ENCODE assay signal across 17 cellular contexts in genomic region chr6:36347635-36348034, GRCh38. TPM values are rescaled to one million over a fixed set of nuclear protein-coding genes. Genes with fewer than 3 reads are reported as not detected.
DNase-seq lines count a peak whose midpoint lies in the region; ATAC-seq and TF ChIP-seq lines count a peak whose summit lies in the region.
"Had no signal": no experiment of that assay in that cellular context is flagged by ENCODE, and none has a peak within 500 bp of the region (broad histone marks: within the 10 kb centered on the region; RNA-seq: fewer than 3 reads in every experiment).

No MANE protein-coding gene starts in this region.

- intact Hi-C loops in body of pancreas (cut with DNase I) = no loop called here
- intact Hi-C loops in OCI-LY7 (cut with micrococcal nuclease; ENCODE audit: unreplicated experiment) = no loop called here

- no peaks in the 10 kb centered on the region for H3K79me2 ChIP-seq in OCI-LY7 (ENCODE audit: insufficient read depth, low read depth, low read length)

- peak overlapping the region; percentile 56 for H3K27ac ChIP-seq in cardiac muscle cell
- H3K27ac ChIP-seq in right atrium auricular region = no peak overlapping the region
- H3K27ac ChIP-seq in body of pancreas = peak overlapping the region in 3 of 4 donors; percentile 34 to 62 (median 56)
- no peak overlapping the region for H3K27ac ChIP-seq in OCI-LY7 (ENCODE audit: low read depth, low read length, poor library complexity, severe bottlenecking)
- H3K27ac ChIP-seq: GM23248 had no signal

- H3K9me3 ChIP-seq in cardiac muscle cell (ENCODE audit: low read depth) (no peaks in the 10 kb centered on the region), right atrium auricular region (peaks cover 0 to 3% of the 10 kb centered on the region in 2 donors), body of pancreas (no peaks in the 10 kb centered on the region), OCI-LY7 (ENCODE audit: low read length) (0 out of 2 replicates have a peak, but pooled peaks cover 3% of the 10 kb centered on the region)

- BruUV-seq in OCI-LY7 (replicated peaks; lab: Mats Ljungman, UMichigan) = no TSS peak

- DNase-seq in cardiac muscle cell (ENCODE audit: low read depth in 1 of 2, low spot score in 1 of 2) = peak; percentile 44 to 78
- DNase-seq in right atrium auricular region (ENCODE audit: low spot score) = no peak
- DNase-seq in body of pancreas = peak; percentile 22 to 81 (median 57)
- peak; percentile 72 for DNase-seq in iris pigment epithelial cell (ENCODE audit: low read depth)
- DNase-seq in OCI-LY7 (ENCODE audit: low spot score) = no peak
- no peak for DNase-seq in GM19238 (ENCODE audit: insufficient read length, low spot score)
- no peak for DNase-seq in SW480 (ENCODE audit: low spot score)
- DNase-seq in NCI-H526 (lab: John Stamatoyannopoulos, UW) = no peak
- DNase-seq: COR-L47, GM23248, HFFc6, NCI-H146, NCI-H2081 treated with DMSO at 0.1 percent for 48 hours, NCI-H345, NCI-H748 treated with DMSO at 0.1 percent for 48 hours had no signal

- CTCF ChIA-PET in OCI-LY7 (lab: Charles Lee; ENCODE audit: unreplicated experiment) = no interaction called here

- H3K4me3 ChIP-seq in cardiac muscle cell = no peak overlapping the region
- no peak overlapping the region for H3K4me3 ChIP-seq in right atrium auricular region
- no peak overlapping the region for H3K4me3 ChIP-seq in body of pancreas
- no peak overlapping the region for H3K4me3 ChIP-seq in OCI-LY7 (ENCODE audit: low read depth, low read length, poor library complexity, severe bottlenecking)
- H3K4me3 ChIP-seq: GM23248 had no signal

- 47 to 54% methylated on average over 4 of the region's 4 CpGs for WGBS in body of pancreas, 2 donors

- no peaks in the 10 kb centered on the region for H3K36me3 ChIP-seq in cardiac muscle cell
- H3K36me3 ChIP-seq in right atrium auricular region = no peaks in the 10 kb centered on the region
- no peaks in the 10 kb centered on the region for H3K36me3 ChIP-seq in body of pancreas (replicated peaks in 1 of 2; ENCODE audit: insufficient read depth in 1 of 2, low read depth in 2 of 2)
- no peaks in the 10 kb centered on the region for H3K36me3 ChIP-seq in OCI-LY7 (ENCODE audit: insufficient read depth, low read length)

- H3K4me1 ChIP-seq in cardiac muscle cell (ENCODE audit: low read depth) (peaks cover 28% of the 10 kb centered on the region), right atrium auricular region (peaks cover 0 to 22% of the 10 kb centered on the region in 2 donors), body of pancreas (peaks cover 31% of the 10 kb centered on the region), OCI-LY7 (ENCODE audit: insufficient read depth, low read length, poor library complexity, severe bottlenecking) (no peaks in the 10 kb centered on the region)

- POLR2A ChIA-PET in OCI-LY7 (lab: Charles Lee) = no interaction called here

- no peak overlapping the region for H3K4me2 ChIP-seq in OCI-LY7 (ENCODE audit: low read length)

- no peak overlapping the region for H2AFZ ChIP-seq in OCI-LY7 (ENCODE audit: low read length)
- H2AFZ ChIP-seq: GM23248 had no signal

- no peak for TF ChIP-seq POLR2A in body of pancreas (IDR thresholded peaks at IDR 0.05)

- ATAC-seq in body of pancreas = peak; percentile 73

- H4K20me1 ChIP-seq in OCI-LY7 (ENCODE audit: insufficient read depth, low read length) = no peaks in the 10 kb centered on the region

- H3K9me2 ChIP-seq in OCI-LY7 (ENCODE audit: insufficient read depth, low read length) = no peaks in the 10 kb centered on the region

- TF ChIP-seq CTCF in cardiac muscle cell (IDR thresholded peaks at IDR 0.05; ENCODE audit: low read depth, low read length) = no peak
- TF ChIP-seq CTCF in right atrium auricular region (IDR thresholded peaks at IDR 0.05) = no peak
- TF ChIP-seq CTCF in body of pancreas (IDR thresholded peaks at IDR 0.05) = no peak
- TF ChIP-seq CTCF in OCI-LY7 (conservative IDR thresholded peaks at IDR 0.05; ENCODE audit: low read length) = no peak

- H3K27me3 ChIP-seq in cardiac muscle cell = no peaks in the 10 kb centered on the region
- H3K27me3 ChIP-seq in right atrium auricular region = no peaks in the 10 kb centered on the region
- no peaks in the 10 kb centered on the region for H3K27me3 ChIP-seq in body of pancreas

RNA-seq across cellular contexts. Expression of gene BNIP5, which starts 10.9 kb away (rescaled TPM):
- total RNA-seq in cardiac muscle cell = 0.12 TPM in 1 of 2 replicates, not detected in the other
- not detected in 2 replicates for polyA plus RNA-seq in cardiac muscle cell
- total RNA-seq in right atrium auricular region = not detected
- total RNA-seq in body of pancreas = under 1 TPM; 0.33 to 0.52 TPM
- total RNA-seq in OCI-LY7 (2014; rRNA removed; shearing (Covaris generic)) = not detected in 2 replicates
- not detected in 2 replicates for total RNA-seq in OCI-LY7 (2022)
- total RNA-seq: A172, GM23248, HFFc6, HT1080 had no signal
- polyA plus RNA-seq: GM23248 had no signal

RNA-seq across cellular contexts. Expression of gene ETV7, which starts 39.8 kb away (rescaled TPM):
- 0.14 TPM in 1 of 2 replicates, not detected in the other for total RNA-seq in cardiac muscle cell
- polyA plus RNA-seq in cardiac muscle cell = 0.28 TPM in 1 of 2 replicates, not detected in the other
- under 1 TPM; 0.33 to 0.43 TPM for total RNA-seq in right atrium auricular region
- total RNA-seq in body of pancreas = under 1 TPM; 0.66 to 0.78 TPM
- total RNA-seq in OCI-LY7 (2014; rRNA removed; shearing (Covaris generic)) = not detected in 2 replicates
- total RNA-seq in OCI-LY7 (2022) = not detected in 2 replicates
- total RNA-seq: A172, HT1080 had no signal

Comparison
In these comparisons a context has a peak if more than half of its experiments do, and no peak if none do; other contexts are left out.
1. DNase-seq: peak in cardiac muscle cell (2 of 2), body of pancreas (4 of 4) and iris pigment epithelial cell (single experiment); none in right atrium auricular region (single experiment), OCI-LY7 (single experiment), GM19238 (single experiment), SW480 (single experiment) and NCI-H526 (0 of 2).
2. H3K27ac ChIP-seq: peak in cardiac muscle cell (single experiment) and body of pancreas (3 of 4); none in right atrium auricular region (0 of 2) and OCI-LY7 (single experiment).